10 cellular contexts compared by ENCODE assay signal in the genomic region with DNA sequence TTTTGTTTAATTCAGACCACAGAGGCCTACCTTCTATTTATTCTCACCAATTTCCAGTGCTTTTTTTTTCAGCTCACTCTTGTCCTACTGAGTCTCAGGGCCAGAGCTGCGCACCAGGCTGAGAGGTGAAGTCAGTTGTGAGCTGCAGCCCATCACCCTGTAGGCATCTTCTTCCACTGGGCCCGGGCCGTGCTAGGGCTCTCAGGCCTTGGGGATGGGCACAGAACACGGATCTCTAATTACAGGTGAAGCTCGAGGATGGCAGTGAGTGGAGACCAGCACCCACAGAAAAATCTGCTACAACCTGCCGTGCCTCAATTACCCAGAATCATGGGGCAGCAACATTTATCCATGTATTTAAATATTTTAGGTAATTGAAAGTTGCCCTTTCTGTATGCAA.
"Had no signal": no experiment of that assay in that cellular context is flagged by ENCODE, and none has a peak within 500 bp of the region (broad histone marks: within the 10 kb centered on the region; RNA-seq: fewer than 3 reads in every experiment).

No MANE protein-coding gene starts in this region.

- H3K4me1 ChIP-seq: HAP-1 had no signal

- H3K9ac ChIP-seq: GM23248 had no signal

- H3K4me1 Mint-ChIP-seq: IgD-negative memory B cell had no signal

- H3K36me3 Mint-ChIP-seq: IgD-negative memory B cell had no signal

- H3K9me3 ChIP-seq: HAP-1 had no signal

- H3K36me3 ChIP-seq: HAP-1 had no signal

- ATAC-seq: HCT116, HepG2 had no signal

- DNase-seq: GM23248, GOT3, H7, HFFc6, KBM-7 had no signal

- H3K4me3 Mint-ChIP-seq: HFFc6, IgD-negative memory B cell had no signal

- H3K27ac ChIP-seq: GM23248, HL-60 had no signal

- H3K27ac Mint-ChIP-seq: HFFc6, IgD-negative memory B cell had no signal

- H3K9me3 Mint-ChIP-seq: HFFc6 had no signal

- H3K4me3 ChIP-seq: GM23248, HAP-1 had no signal
